10 cellular contexts compared by ENCODE assay signal in the genomic region with DNA sequence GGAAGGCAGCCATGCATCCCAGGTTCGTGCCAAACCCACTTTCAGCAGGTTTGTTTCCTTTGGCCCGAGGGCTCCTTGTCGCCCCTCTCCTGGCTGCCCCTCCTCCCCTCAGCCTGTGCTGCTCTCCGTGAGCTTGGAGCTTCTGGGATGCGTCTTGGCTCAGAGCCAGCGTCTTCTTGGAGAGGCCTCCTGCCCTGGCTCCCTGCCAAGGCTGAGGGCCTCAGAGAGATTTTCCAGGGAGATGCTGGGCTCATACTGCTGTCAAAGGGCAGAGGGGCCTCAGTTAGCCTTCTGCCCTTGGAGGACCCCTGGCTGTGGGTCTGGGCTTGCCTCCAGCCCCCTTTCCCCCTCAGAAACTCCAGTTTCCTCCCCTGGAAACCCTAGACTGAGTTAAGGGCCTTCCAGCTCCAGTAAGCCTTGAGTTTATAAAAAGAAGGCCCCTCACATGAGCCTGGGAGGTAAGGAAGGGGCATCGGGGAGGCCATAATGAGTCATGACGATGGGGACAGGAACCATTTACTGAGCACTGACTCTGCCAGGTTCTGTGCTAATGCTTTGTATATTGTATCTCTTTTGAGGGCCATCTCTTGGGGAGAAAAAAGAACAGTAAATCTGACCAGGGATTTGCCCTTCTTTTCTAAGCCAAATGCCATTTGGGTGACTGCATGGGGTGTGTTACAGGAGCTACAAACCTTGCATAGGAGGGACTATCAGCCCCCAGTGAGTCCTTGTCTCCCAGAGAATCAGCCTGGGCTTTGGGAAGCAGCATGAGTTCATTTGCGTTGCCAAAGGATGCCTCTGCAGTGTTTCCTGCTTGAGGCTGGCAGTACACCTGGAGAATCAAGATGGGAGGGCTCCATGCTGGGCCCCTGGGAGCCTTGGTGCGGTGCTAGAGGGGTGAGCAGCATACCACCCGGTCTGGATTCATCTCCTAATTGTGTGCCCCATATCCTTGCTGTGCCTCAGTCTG. TPM values are rescaled to one million over a fixed set of nuclear protein-coding genes. Genes with fewer than 3 reads are reported as not detected.
DNase-seq lines count a peak whose midpoint lies in the region; ATAC-seq and TF ChIP-seq lines count a peak whose summit lies in the region.
"Had no signal": no experiment of that assay in that cellular context is flagged by ENCODE, and none has a peak within 500 bp of the region (broad histone marks: within the 10 kb centered on the region; RNA-seq: fewer than 3 reads in every experiment).

No MANE protein-coding gene starts in this region.

- no peaks in the 10 kb centered on the region for H3K79me2 ChIP-seq in mesendoderm (ENCODE audit: control insufficient read depth, insufficient read depth, low read length)

- no peak overlapping the region for H4K5ac ChIP-seq in mesendoderm (ENCODE audit: low read length)

- TF ChIP-seq CTCF in BE2C (IDR thresholded peaks at IDR 0.05; ENCODE audit: low read depth, low read length) (peak; percentile 1; the same call in 1 of the 2 replicates), left ventricle myocardium inferior (IDR thresholded peaks at IDR 0.05; ENCODE audit: borderline replicate concordance) (no peak), GM13976 (IDR thresholded peaks at IDR 0.05; ENCODE audit: borderline replicate concordance, control extremely low read depth, extremely low read depth, insufficient read depth, missing control alignments) (no peak)

- no peak overlapping the region for H2AK5ac ChIP-seq in mesendoderm (ENCODE audit: low read length)

- H3K36me3 ChIP-seq in BE2C, result peaks cover 75% of the 10 kb centered on the region
- H3K36me3 ChIP-seq in left ventricle myocardium inferior, result no peaks in the 10 kb centered on the region
- no peaks in the 10 kb centered on the region for H3K36me3 ChIP-seq in mesendoderm (ENCODE audit: control insufficient read depth, insufficient read depth, low read length)
- H3K36me3 ChIP-seq: tibial artery had no signal

- H3K23ac ChIP-seq in mesendoderm (ENCODE audit: low read length), result no peak overlapping the region

- H4K8ac ChIP-seq in mesendoderm (ENCODE audit: low read depth, low read length), result no peak overlapping the region

- no peak for ATAC-seq in esophagus mucosa

- H2BK5ac ChIP-seq in mesendoderm (ENCODE audit: low read length), result no peak overlapping the region

- H3K4me3 ChIP-seq in BE2C (ENCODE audit: low read depth, low read length), result no peak overlapping the region
- no peak overlapping the region for H3K4me3 ChIP-seq in left ventricle myocardium inferior
- no peak overlapping the region for H3K4me3 ChIP-seq in mesendoderm (ENCODE audit: low read length)
- H3K4me3 ChIP-seq: tibial artery had no signal

- in situ Hi-C loops in GM13976 (cut with MboI; ENCODE audit: low sequenced_read_pairs, unreplicated experiment), result no loop called here

- H3K9me3 ChIP-seq in BE2C (no peaks in the 10 kb centered on the region), left ventricle myocardium inferior (replicated peaks) (no peaks in the 10 kb centered on the region)
- H3K9me3 ChIP-seq: tibial artery had no signal

- no peak overlapping the region for H3K4ac ChIP-seq in mesendoderm (ENCODE audit: low read depth, low read length)

- H3K79me1 ChIP-seq in mesendoderm (ENCODE audit: low read length), result no peaks in the 10 kb centered on the region

- no peak overlapping the region for H3K4me2 ChIP-seq in mesendoderm (ENCODE audit: low read length)

- H3K9ac ChIP-seq in mesendoderm (ENCODE audit: low read length), result no peak overlapping the region

- no peak overlapping the region for H2BK120ac ChIP-seq in mesendoderm (ENCODE audit: low read depth, low read length)

- H3K56ac ChIP-seq in mesendoderm (ENCODE audit: low read length), result no peak overlapping the region

- WGBS in mesendoderm (ENCODE audit: extremely low coverage, insufficient coverage, low lambda C conversion rate), result no CpG with 5 or more reads among the region's 11 CpGs

- no peak overlapping the region for H2BK15ac ChIP-seq in mesendoderm (replicated peaks; ENCODE audit: low read depth)

- no peaks in the 10 kb centered on the region for H3K27me3 ChIP-seq in BE2C
- H3K27me3 ChIP-seq in left ventricle myocardium inferior (ENCODE audit: low read depth), result peaks cover 89% of the 10 kb centered on the region
- peaks cover 42% of the 10 kb centered on the region for H3K27me3 ChIP-seq in mesendoderm (ENCODE audit: insufficient read depth, low read length, poor library complexity)

- H3K18ac ChIP-seq in mesendoderm (ENCODE audit: low read length), result no peak overlapping the region

- DNase-seq in BE2C, result peak; percentile 97
- DNase-seq in NCI-H1417 (lab: John Stamatoyannopoulos, UW), result peak; percentile 94 to 99 (median 98)
- peak; percentile 86 to 87 for DNase-seq in SHP77 (lab: John Stamatoyannopoulos, UW)
- peak; percentile 60 for DNase-seq in left ventricle myocardium inferior
- no peak for DNase-seq in activated naive CD4-positive, alpha-beta T cell treated with anti-CD3 and anti-CD28 coated beads, Interleukin-2, amount 50 U/mL, for 16 hours
- DNase-seq in mesendoderm, result no peak
- no peak for DNase-seq in GM13976 (ENCODE audit: low spot score)
- DNase-seq: KG1, tibial artery had no signal

- H3K27ac ChIP-seq in left ventricle myocardium inferior (replicated peaks) (no peak overlapping the region), mesendoderm (ENCODE audit: low read depth, low read length) (no peak overlapping the region)
- H3K27ac ChIP-seq: tibial artery had no signal

- intact Hi-C loops in left ventricle myocardium inferior (cut with micrococcal nuclease), result no loop called here

- H3K4me1 ChIP-seq in BE2C (peaks cover 54% of the 10 kb centered on the region), left ventricle myocardium inferior (peaks cover 7% of the 10 kb centered on the region), mesendoderm (ENCODE audit: control insufficient read depth, low read depth, low read length) (no peaks in the 10 kb centered on the region)

RNA-seq across cellular contexts. Expression of gene POLG, which starts 49.3 kb away (rescaled TPM):
- polyA plus RNA-seq in BE2C (2012; ENCODE audit: insufficient read depth, insufficient read length, low read depth), result 101 TPM
- 31.1 TPM for total RNA-seq in left ventricle myocardium inferior
- total RNA-seq in esophagus mucosa, result 34.6 TPM
- polyA plus RNA-seq in mesendoderm (2013, experiment 1 of 2), result 17.7 TPM
- 17.3 TPM for polyA plus RNA-seq in mesendoderm (2013, experiment 2 of 2)

Comparison
In these comparisons a context has a peak if more than half of its experiments do, and no peak if none do; other contexts are left out.
1. DNase-seq: peak in BE2C (single experiment), NCI-H1417 (3 of 3), SHP77 (2 of 2) and left ventricle myocardium inferior (single experiment); none in activated naive CD4-positive, alpha-beta T cell treated with anti-CD3 and anti-CD28 coated beads, Interleukin-2, amount 50 U/mL, for 16 hours (single experiment), mesendoderm (single experiment) and GM13976 (single experiment).